In the genomic region with DNA sequence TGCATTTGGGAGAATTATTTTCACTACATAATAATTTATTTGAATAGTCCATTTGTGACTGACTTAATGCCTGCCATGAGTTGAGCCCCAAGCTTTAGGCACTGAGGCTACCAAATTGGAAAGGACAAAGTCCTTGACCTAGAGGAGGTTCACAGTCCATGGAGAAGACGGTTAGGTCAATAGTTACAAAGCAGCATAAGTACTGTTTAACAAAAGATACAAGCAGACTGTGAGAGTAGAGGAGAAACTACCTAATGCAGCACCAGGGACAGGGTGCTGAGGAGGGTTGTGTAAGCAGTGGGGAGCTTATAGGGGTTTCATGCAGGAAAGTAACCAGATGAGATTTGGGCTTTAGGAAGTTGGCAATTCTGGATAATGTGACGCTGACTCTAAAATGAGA, we compare ENCODE assay signal across 24 cellular contexts.
"Had no signal": no experiment of that assay in that cellular context is flagged by ENCODE, and none has a peak within 500 bp of the region (broad histone marks: within the 10 kb centered on the region; RNA-seq: fewer than 3 reads in every experiment).

No MANE protein-coding gene starts in this region.

- H3K36me3 Mint-ChIP-seq: stimulated activated effector memory CD8-positive, alpha-beta T cell treated with anti-CD3 and anti-CD28 coated beads, Interleukin-12 subunit alpha, Interleukin-12 subunit beta, amount 100 ng/mL, for 72 hours had no signal

- H3K4me3 Mint-ChIP-seq: immature natural killer cell; neural progenitor cell; stimulated activated effector memory CD8-positive, alpha-beta T cell treated with anti-CD3 and anti-CD28 coated beads, Interleukin-12 subunit alpha, Interleukin-12 subunit beta, amount 100 ng/mL, for 72 hours; stimulated activated naive CD8-positive, alpha-beta T cell treated with anti-CD3 and anti-CD28 coated beads, Interleukin-15, Interleukin-2, amounts not matched to agents 100 ng/mL and 50 ng/mL, for 24 hours had no signal

- H3K27me3 Mint-ChIP-seq: naive B cell; stimulated activated naive CD8-positive, alpha-beta T cell treated with anti-CD3 and anti-CD28 coated beads, Interleukin-15, Interleukin-2, amounts not matched to agents 100 ng/mL and 50 ng/mL, for 24 hours had no signal

- FAIRE-seq: keratinocyte had no signal

- H3K4me1 Mint-ChIP-seq: stimulated activated effector memory CD8-positive, alpha-beta T cell treated with anti-CD3 and anti-CD28 coated beads, Interleukin-12 subunit alpha, Interleukin-12 subunit beta, amount 100 ng/mL, for 72 hours had no signal

- H3K4me1 ChIP-seq: esophagus squamous epithelium, gastroesophageal sphincter, right atrium auricular region, tibial artery, upper lobe of right lung had no signal

- H2AFZ ChIP-seq: neural progenitor cell had no signal

- H3K9me3 Mint-ChIP-seq: immature natural killer cell; naive B cell; stimulated activated effector memory CD8-positive, alpha-beta T cell treated with anti-CD3 and anti-CD28 coated beads, Interleukin-12 subunit alpha, Interleukin-12 subunit beta, amount 100 ng/mL, for 72 hours; stimulated activated naive CD8-positive, alpha-beta T cell treated with anti-CD3 and anti-CD28 coated beads, Interleukin-15, Interleukin-2, amounts not matched to agents 100 ng/mL and 50 ng/mL, for 24 hours had no signal

- DNase-seq: colonic mucosa; dermis blood vessel endothelial cell; esophagus squamous epithelium; foreskin fibroblast; glutamatergic neuron; immature natural killer cell; left cardiac atrium; left ventricle myocardium superior; mesendoderm; naive B cell; nucleus accumbens; ovary; stimulated activated CD4-positive, alpha-beta T cell treated with anti-CD3 and anti-CD28 coated beads, Interleukin-4, amount 100 ng/mL, for 1 hour; stimulated activated CD8-positive, alpha-beta memory T cell treated with anti-CD3 and anti-CD28 coated beads, Interleukin-4, amount 100 ng/mL, for 48 hours; tibial artery; upper lobe of right lung had no signal

- H3K36me3 ChIP-seq: colonic mucosa, neural progenitor cell, ovary, right atrium auricular region, tibial artery, upper lobe of right lung, vagina had no signal

- ATAC-seq: gastroesophageal sphincter; left cardiac atrium; left ventricle myocardium superior; stimulated activated effector memory CD8-positive, alpha-beta T cell treated with anti-CD3 and anti-CD28 coated beads, Interleukin-12 subunit alpha, Interleukin-12 subunit beta, amount 100 ng/mL, for 72 hours; upper lobe of right lung had no signal

- H3K4me2 ChIP-seq: smooth muscle cell had no signal

- H3K9me3 ChIP-seq: colonic mucosa, esophagus squamous epithelium, gastroesophageal sphincter, ovary, right atrium auricular region, tibial artery, upper lobe of right lung, vagina had no signal

- H3K9ac ChIP-seq: neural progenitor cell had no signal

- H3K27ac ChIP-seq: colonic mucosa, esophagus squamous epithelium, gastroesophageal sphincter, neural progenitor cell, ovary, right atrium auricular region, tibial artery, upper lobe of right lung, vagina had no signal

- H3K27ac Mint-ChIP-seq: immature natural killer cell; neural progenitor cell; stimulated activated effector memory CD8-positive, alpha-beta T cell treated with anti-CD3 and anti-CD28 coated beads, Interleukin-12 subunit alpha, Interleukin-12 subunit beta, amount 100 ng/mL, for 72 hours; stimulated activated naive CD8-positive, alpha-beta T cell treated with anti-CD3 and anti-CD28 coated beads, Interleukin-15, Interleukin-2, amounts not matched to agents 100 ng/mL and 50 ng/mL, for 24 hours had no signal

- H3K4me3 ChIP-seq: colonic mucosa, esophagus squamous epithelium, gastroesophageal sphincter, neural progenitor cell, ovary, right atrium auricular region, smooth muscle cell, tibial artery, upper lobe of right lung, vagina had no signal

- H3K27me3 ChIP-seq: colonic mucosa, esophagus squamous epithelium, gastroesophageal sphincter, neural progenitor cell, ovary, right atrium auricular region, tibial artery, upper lobe of right lung, vagina had no signal
